25 cellular contexts compared by ENCODE assay signal in the genomic region with DNA sequence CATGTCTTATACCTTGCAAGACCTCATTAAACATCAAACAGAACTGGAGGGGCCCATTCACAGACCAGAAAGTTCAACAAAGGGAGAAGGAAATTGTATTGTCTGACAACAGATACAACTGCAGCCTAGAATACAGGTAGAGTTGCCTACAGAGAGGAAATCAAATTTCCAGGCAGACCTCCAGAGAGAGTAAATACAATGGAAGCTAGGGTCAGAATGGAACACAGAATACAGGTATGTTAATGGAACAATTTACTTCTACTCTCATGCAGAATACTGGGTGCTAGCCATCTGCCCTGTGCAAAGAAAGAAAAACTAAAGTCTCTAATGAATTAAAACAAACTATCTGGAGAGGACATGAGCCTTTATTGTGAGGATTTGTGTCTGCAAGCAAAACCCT. TPM values are rescaled to one million over a fixed set of nuclear protein-coding genes. Genes with fewer than 3 reads are reported as not detected.
"Had no signal": no experiment of that assay in that cellular context is flagged by ENCODE, and none has a peak within 500 bp of the region (broad histone marks: within the 10 kb centered on the region; RNA-seq: fewer than 3 reads in every experiment).

No MANE protein-coding gene starts in this region.

- H3K27ac Mint-ChIP-seq: dendritic cell treated with granulocyte-macrophage colony-stimulating factor and Interleukin-4, amounts not matched to agents 40 ng/mL and 50 ng/mL, for 4 days; immature natural killer cell; mesothelial cell of epicardium; naive B cell; naive thymus-derived CD8-positive, alpha-beta T cell had no signal

- ATAC-seq: foreskin keratinocyte; gastroesophageal sphincter; heart right ventricle; left colon; left lobe of liver; lower lobe of right lung; mucosa of descending colon; naive thymus-derived CD8-positive, alpha-beta T cell had no signal

- H3K4me1 ChIP-seq: colonic mucosa, esophagus muscularis mucosa, foreskin keratinocyte, gastroesophageal sphincter, heart right ventricle, lower lobe of right lung had no signal

- H3K36me3 Mint-ChIP-seq: immature natural killer cell; mesothelial cell of epicardium; naive B cell; naive thymus-derived CD8-positive, alpha-beta T cell had no signal

- H3K9me3 ChIP-seq: colonic mucosa, esophagus muscularis mucosa, gastroesophageal sphincter, heart right ventricle, left ventricle myocardium inferior, lower lobe of right lung, mucosa of descending colon had no signal

- H3K9me3 Mint-ChIP-seq: mesothelial cell of epicardium had no signal

- H3K4me1 Mint-ChIP-seq: immature natural killer cell; mesothelial cell of epicardium; naive B cell; naive thymus-derived CD8-positive, alpha-beta T cell had no signal

- DNase-seq: colonic mucosa; cortex of kidney; effector memory CD4-positive, alpha-beta T cell; heart right ventricle; hippocampal formation; immature natural killer cell; kidney; kidney glomerular epithelial cell; left colon; left ventricle myocardium inferior; lower lobe of right lung; mesenchymal stem cell; mucosa of descending colon; naive B cell; naive thymus-derived CD8-positive, alpha-beta T cell had no signal

- H3K27ac ChIP-seq: colonic mucosa, esophagus muscularis mucosa, foreskin keratinocyte, gastroesophageal sphincter, heart right ventricle, left ventricle myocardium inferior, lower lobe of right lung had no signal

- H3K27me3 ChIP-seq: colonic mucosa, esophagus muscularis mucosa had no signal

- H3K4me3 Mint-ChIP-seq: dendritic cell treated with granulocyte-macrophage colony-stimulating factor and Interleukin-4, amounts not matched to agents 40 ng/mL and 50 ng/mL, for 4 days; immature natural killer cell; mesothelial cell of epicardium; naive B cell; naive thymus-derived CD8-positive, alpha-beta T cell had no signal

RNA-seq across cellular contexts. Expression of gene ALK, which starts 31.6 kb away (rescaled TPM):
- total RNA-seq: dermis microvascular lymphatic vessel endothelial cell; endothelial cell of umbilical vein; fibroblast of villous mesenchyme; foreskin keratinocyte; left lobe of liver; lung microvascular endothelial cell; naive thymus-derived CD8-positive, alpha-beta T cell had no signal
